8 cellular contexts compared by ENCODE assay signal in the genomic region with DNA sequence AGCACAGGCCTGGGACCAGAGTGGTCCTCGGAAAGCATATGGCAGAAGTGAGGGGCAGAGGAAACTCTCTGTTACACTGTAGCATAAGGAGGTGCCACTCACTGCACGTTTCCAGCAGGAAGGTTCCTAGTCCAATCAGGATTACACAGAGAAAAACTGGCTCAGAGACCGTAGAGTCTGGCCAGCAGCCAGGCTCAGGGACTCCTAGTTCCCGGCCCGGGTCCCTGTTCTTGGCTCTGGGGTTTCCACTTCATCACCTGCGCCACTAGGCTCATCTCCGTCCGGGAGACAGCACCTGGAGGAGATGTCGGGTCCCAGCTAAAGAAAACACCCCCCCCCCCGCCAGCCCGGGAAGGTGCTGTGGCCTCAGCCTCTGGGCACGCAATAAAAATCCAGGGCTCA.
DNase-seq lines count a peak whose midpoint lies in the region; ATAC-seq and TF ChIP-seq lines count a peak whose summit lies in the region.

No MANE protein-coding gene starts in this region.

- peak; percentile 18 for DNase-seq in GM12865 (ENCODE audit: low read depth)
- peak; percentile 44 for DNase-seq in RWPE1 (ENCODE audit: low spot score)
- DNase-seq in epithelial cell of esophagus (ENCODE audit: low read depth): peak; percentile 42
- DNase-seq in stimulated activated CD4-positive, alpha-beta T cell treated with anti-CD3 and anti-CD28 coated beads, Interleukin-2, amount 100 ng/mL, for 48 hours: no peak
- no peak for DNase-seq in stimulated activated CD4-positive, alpha-beta T cell treated with anti-CD3 and anti-CD28 coated beads, Interleukin-15, amount 100 ng/mL, for 24 hours

- POLR2A ChIA-PET in RWPE1 (lab: Yijun Ruan, JAX; ENCODE audit: low non-redundant PET): no interaction called here

- CTCF ChIA-PET in RWPE1 (lab: Yijun Ruan, JAX): no interaction called here

- H3K27me3 ChIP-seq in muscle layer of colon (ENCODE audit: control insufficient read depth in 1 of 2, insufficient read depth in 2 of 2, low read length in 2 of 2): no peaks in the 10 kb centered on the region

- H3K27ac ChIP-seq in 22Rv1 (peak overlapping the region; percentile 84), RWPE1 (peak overlapping the region; percentile 91), muscle layer of colon (ENCODE audit: low read depth, low read length) (peak overlapping the region; percentile 86)

- peaks cover 11% of the 10 kb centered on the region for H3K4me1 ChIP-seq in muscle layer of colon (ENCODE audit: insufficient read depth, low read length)

- TF ChIP-seq CTCF in 22Rv1 (IDR thresholded peaks at IDR 0.05) (no peak), GM12865 (IDR thresholded peaks at IDR 0.05; ENCODE audit: insufficient read depth, low read depth, low read length, missing control alignments) (no peak), RWPE1 (conservative IDR thresholded peaks at IDR 0.05; ENCODE audit: low read depth) (no peak), epithelial cell of esophagus (IDR thresholded peaks at IDR 0.05; ENCODE audit: insufficient read depth, low read depth, low read length, missing control alignments) (no peak)

- no peaks in the 10 kb centered on the region for H3K36me3 ChIP-seq in muscle layer of colon (ENCODE audit: insufficient read depth, low read length)

- H3K4me3 ChIP-seq in GM12865 (ENCODE audit: low read depth, low read length) (peak overlapping the region; percentile 83), epithelial cell of esophagus (ENCODE audit: low read length) (peak overlapping the region; percentile 79), muscle layer of colon (ENCODE audit: low read depth in 1 of 2, low read length in 2 of 2) (peak overlapping the region in 1 of 2 donors; percentile 74)

- peak overlapping the region; percentile 21 for H3K9ac ChIP-seq in muscle layer of colon (ENCODE audit: low read length)

- no peaks in the 10 kb centered on the region for H3K9me3 ChIP-seq in muscle layer of colon (ENCODE audit: low read length)

- no peak for ATAC-seq in HG02885 (IDR thresholded peaks at IDR 0.05; ENCODE audit: poor library complexity, unreplicated experiment)

Comparison
In these comparisons a context has a peak if more than half of its experiments do, and no peak if none do; other contexts are left out.
1. DNase-seq: peak in GM12865 (single experiment), RWPE1 (single experiment) and epithelial cell of esophagus (single experiment); none in stimulated activated CD4-positive, alpha-beta T cell treated with anti-CD3 and anti-CD28 coated beads, Interleukin-2, amount 100 ng/mL, for 48 hours (0 of 2) and stimulated activated CD4-positive, alpha-beta T cell treated with anti-CD3 and anti-CD28 coated beads, Interleukin-15, amount 100 ng/mL, for 24 hours (single experiment).
2. Peak in every context shown above with its lines, with median percentiles within 50 percentile points of each other: H3K27ac ChIP-seq.